ENCODE assay signal across 11 cellular contexts in the genomic region with DNA sequence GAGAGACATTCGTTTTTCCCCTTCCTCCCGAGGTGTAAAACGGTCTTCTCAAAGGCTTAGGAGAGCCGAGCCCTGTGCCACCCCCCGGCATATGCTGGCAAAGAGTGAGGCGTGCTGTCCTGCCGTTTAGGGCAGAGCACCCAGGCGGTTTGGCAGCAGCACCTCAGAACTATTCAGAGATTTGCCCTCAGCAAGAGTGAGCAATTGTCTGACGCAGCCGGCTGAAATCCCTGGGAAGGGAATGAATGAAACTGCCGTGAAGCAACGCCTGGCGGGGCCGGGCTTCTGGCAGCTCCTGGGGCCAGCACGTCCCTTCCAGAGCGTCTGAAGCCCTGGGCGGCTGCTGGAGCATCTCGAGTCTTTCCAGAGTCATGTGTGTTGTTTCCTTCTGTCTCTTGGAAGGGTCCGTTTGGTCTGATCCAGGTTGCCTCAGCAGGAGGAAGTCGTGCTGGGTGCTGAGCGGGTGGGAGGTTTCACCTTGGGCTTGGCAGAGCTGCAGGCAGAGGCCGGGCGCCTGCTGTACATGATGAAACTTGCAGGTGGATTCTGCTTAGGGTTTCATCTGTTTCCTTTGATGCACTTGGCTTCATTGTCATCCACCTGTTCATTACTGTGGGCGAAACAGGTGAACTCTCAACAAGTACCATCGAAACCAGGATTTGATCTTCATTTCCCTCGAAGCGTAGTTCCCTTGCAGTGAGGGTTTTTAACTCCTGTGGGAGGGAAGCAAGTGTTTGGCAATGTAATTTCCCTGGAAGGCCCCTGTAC. TPM values are rescaled to one million over a fixed set of nuclear protein-coding genes. Genes with fewer than 3 reads are reported as not detected.
DNase-seq lines count a peak whose midpoint lies in the region; ATAC-seq and TF ChIP-seq lines count a peak whose summit lies in the region.
"Had no signal": no experiment of that assay in that cellular context is flagged by ENCODE, and none has a peak within 500 bp of the region (broad histone marks: within the 10 kb centered on the region; RNA-seq: fewer than 3 reads in every experiment).

No MANE protein-coding gene starts in this region.

- H3K27ac ChIP-seq in right cardiac atrium (ENCODE audit: low read length) (no peak overlapping the region), transverse colon (no peak overlapping the region)

- in situ Hi-C loops in transverse colon (cut with MboI; ENCODE audit: low pct_ligation_motif_present in 1 of 4, low pct_unique_long_range_greater_than_20kb in 1 of 4, low sequenced_read_pairs in 3 of 4): no loop called here

- H3K9me3 ChIP-seq in adipocyte (ENCODE audit: control insufficient read depth, low read length) (no peaks in the 10 kb centered on the region), right cardiac atrium (ENCODE audit: control insufficient read depth, low read length) (no peaks in the 10 kb centered on the region), transverse colon (no peaks in the 10 kb centered on the region)

- peaks cover 3% of the 10 kb centered on the region for H3K36me3 Mint-ChIP-seq in activated CD8-positive, alpha-beta memory T cell treated with anti-CD3 and anti-CD28 coated beads, Interleukin-2, amount 10 ng/mL, durations not matched to agents 7 days and 5 days

- H3K27ac Mint-ChIP-seq in activated CD8-positive, alpha-beta memory T cell treated with anti-CD3 and anti-CD28 coated beads, Interleukin-2, amount 10 ng/mL, durations not matched to agents 7 days and 5 days: peak overlapping the region; percentile 26
- H3K27ac Mint-ChIP-seq: activated T-helper 17 cell treated with anti-CD3 and anti-CD28 coated beads, Interleukin-2, amount 50 U/mL, for 72 hours had no signal

- H3K4me1 Mint-ChIP-seq in activated CD8-positive, alpha-beta memory T cell treated with anti-CD3 and anti-CD28 coated beads, Interleukin-2, amount 10 ng/mL, durations not matched to agents 7 days and 5 days: peaks cover 8% of the 10 kb centered on the region

- H3K9me3 Mint-ChIP-seq in activated CD8-positive, alpha-beta memory T cell treated with anti-CD3 and anti-CD28 coated beads, Interleukin-2, amount 10 ng/mL, durations not matched to agents 7 days and 5 days (ENCODE audit: low read depth): no peaks in the 10 kb centered on the region
- H3K9me3 Mint-ChIP-seq: activated T-helper 17 cell treated with anti-CD3 and anti-CD28 coated beads, Interleukin-2, amount 50 U/mL, for 72 hours had no signal

- no peak overlapping the region for H3K9ac ChIP-seq in adipocyte (ENCODE audit: low read length)

- H3K36me3 ChIP-seq in adipocyte (ENCODE audit: control insufficient read depth, insufficient read depth, low read length, severe bottlenecking) (peaks cover 12% of the 10 kb centered on the region), transverse colon (no peaks in the 10 kb centered on the region)

- intact Hi-C loops in right cardiac atrium (cut with DNase I) (loop anchor here in 1 of 4 donors (10.0 kb wide), 2 partner anchors 128 to 178 kb away; no protein-coding TSS in a partner anchor), transverse colon (cut with DNase I; ENCODE audit: low total_unique reads) (no loop called here)

- TF ChIP-seq CTCF in transverse colon (IDR thresholded peaks at IDR 0.05): no peak

- H3K27me3 Mint-ChIP-seq in activated CD8-positive, alpha-beta memory T cell treated with anti-CD3 and anti-CD28 coated beads, Interleukin-2, amount 10 ng/mL, durations not matched to agents 7 days and 5 days: no peaks in the 10 kb centered on the region
- H3K27me3 Mint-ChIP-seq: activated T-helper 17 cell treated with anti-CD3 and anti-CD28 coated beads, Interleukin-2, amount 50 U/mL, for 72 hours had no signal

- H3K4me3 ChIP-seq in adipocyte (ENCODE audit: low read length) (no peak overlapping the region), right cardiac atrium (ENCODE audit: low read length) (no peak overlapping the region), transverse colon (no peak overlapping the region)

- H3K4me1 ChIP-seq in adipocyte (ENCODE audit: control insufficient read depth, insufficient read depth, low read length) (peaks cover 18% of the 10 kb centered on the region), right cardiac atrium (ENCODE audit: control insufficient read depth, insufficient read depth, low read length) (no peaks in the 10 kb centered on the region), transverse colon (peaks cover 0 to under 1% (median 0%) of the 10 kb centered on the region in 4 donors)

- WGBS in right cardiac atrium: 84% methylated on average over 27 of the region's 27 CpGs
- WGBS in transverse colon (ENCODE audit: low coverage in 1 of 2), 2 donors: 80% methylated on average over 27 of the region's 27 CpGs; no CpG with 5 or more reads in 1 of the 2 donors

- no peak overlapping the region for H3K4me3 Mint-ChIP-seq in activated CD8-positive, alpha-beta memory T cell treated with anti-CD3 and anti-CD28 coated beads, Interleukin-2, amount 10 ng/mL, durations not matched to agents 7 days and 5 days
- H3K4me3 Mint-ChIP-seq: activated T-helper 17 cell treated with anti-CD3 and anti-CD28 coated beads, Interleukin-2, amount 50 U/mL, for 72 hours had no signal

- CTCF ChIA-PET in activated CD8-positive, alpha-beta memory T cell treated with anti-CD3 and anti-CD28 coated beads, Interleukin-2, amount 10 ng/mL, durations not matched to agents 7 days and 5 days (lab: Charles Lee): no interaction called here

- DNase-seq in activated CD8-positive, alpha-beta memory T cell treated with anti-CD3 and anti-CD28 coated beads, Interleukin-2, amount 10 ng/mL, durations not matched to agents 7 days and 5 days: no peak
- DNase-seq in activated CD8-positive, alpha-beta memory T cell treated with anti-CD3 and anti-CD28 coated beads, Interleukin-2, amount 50 U/mL, for 48 hours: no peak
- DNase-seq in adipocyte (ENCODE audit: low read depth): peak; percentile 85
- DNase-seq in right cardiac atrium: peak in 2 of 3 donors; percentile 55 to 62
- peak; percentile 34 for DNase-seq in transverse colon
- DNase-seq in superior temporal gyrus (ENCODE audit: extremely low spot score): no peak
- no peak for DNase-seq in AG08396 (ENCODE audit: low spot score)

- no peak for ATAC-seq in activated CD8-positive, alpha-beta memory T cell treated with anti-CD3 and anti-CD28 coated beads, Interleukin-2, amount 10 ng/mL, durations not matched to agents 7 days and 5 days
- ATAC-seq in right cardiac atrium: no peak
- ATAC-seq in GM21737 (IDR thresholded peaks at IDR 0.05; ENCODE audit: unreplicated experiment): no peak
- ATAC-seq: activated T-helper 17 cell treated with anti-CD3 and anti-CD28 coated beads, Interleukin-2, amount 50 U/mL, for 72 hours had no signal

- TF ChIP-seq POLR2A in transverse colon (IDR thresholded peaks at IDR 0.05): no peak

- TF ChIP-seq EP300 in transverse colon (IDR thresholded peaks at IDR 0.05; ENCODE audit: low read depth): no peak

- no peaks in the 10 kb centered on the region for H3K27me3 ChIP-seq in adipocyte (replicated peaks; ENCODE audit: control insufficient read depth, insufficient read depth, low read length)
- H3K27me3 ChIP-seq in right cardiac atrium (ENCODE audit: control insufficient read depth, insufficient read depth): no peaks in the 10 kb centered on the region
- H3K27me3 ChIP-seq in transverse colon: no peaks in the 10 kb centered on the region

RNA-seq across cellular contexts. Expression of a gene that starts 35.4 kb away (rescaled TPM):
- total RNA-seq in activated CD8-positive, alpha-beta memory T cell treated with anti-CD3 and anti-CD28 coated beads, Interleukin-2, amount 10 ng/mL, durations not matched to agents 7 days and 5 days: 100 to 1,000 TPM; 105 to 157 TPM
- total RNA-seq in right cardiac atrium: 10 to 100 TPM; 36.2 to 43.9 (median 41.5) TPM
- 38.8 TPM for polyA plus RNA-seq in right cardiac atrium
- 100 to 1,000 TPM in 1 of 4 donors, 10 to 100 TPM in 3; 38.6 to 104 (median 39.8) TPM for total RNA-seq in transverse colon

RNA-seq across cellular contexts. Expression of a gene that starts 51.9 kb away (rescaled TPM):
- total RNA-seq in activated CD8-positive, alpha-beta memory T cell treated with anti-CD3 and anti-CD28 coated beads, Interleukin-2, amount 10 ng/mL, durations not matched to agents 7 days and 5 days: 1 to 10 TPM; 1.2 to 2.7 TPM
- 10 to 100 TPM; 43.2 to 66.8 (median 60.9) TPM for total RNA-seq in right cardiac atrium
- polyA plus RNA-seq in right cardiac atrium: 57.6 TPM
- total RNA-seq in transverse colon: 10 to 100 TPM; 11.2 to 33.0 (median 26.2) TPM

RNA-seq across cellular contexts. Expression of a gene that starts 52.6 kb away (rescaled TPM):
- total RNA-seq in activated CD8-positive, alpha-beta memory T cell treated with anti-CD3 and anti-CD28 coated beads, Interleukin-2, amount 10 ng/mL, durations not matched to agents 7 days and 5 days: not detected
- total RNA-seq in right cardiac atrium: not detected
- polyA plus RNA-seq in right cardiac atrium: 0.07 TPM
- total RNA-seq in transverse colon: not detected
- total RNA-seq: A673; activated T-helper 17 cell treated with anti-CD3 and anti-CD28 coated beads, Interleukin-2, amount 50 U/mL, for 72 hours had no signal
- polyA plus RNA-seq: neural cell had no signal

Comparison
In these comparisons a context has a peak if more than half of its experiments do, and no peak if none do; other contexts are left out.
1. DNase-seq: peak in adipocyte (single experiment), right cardiac atrium (2 of 3) and transverse colon (single experiment); none in activated CD8-positive, alpha-beta memory T cell treated with anti-CD3 and anti-CD28 coated beads, Interleukin-2, amount 10 ng/mL, durations not matched to agents 7 days and 5 days (single experiment), activated CD8-positive, alpha-beta memory T cell treated with anti-CD3 and anti-CD28 coated beads, Interleukin-2, amount 50 U/mL, for 48 hours (single experiment), superior temporal gyrus (single experiment) and AG08396 (single experiment).